In genomic region chr5:647727-648126, GRCh38 we compare ENCODE assay signal across 14 cellular contexts.
"Had no signal": no experiment of that assay in that cellular context is flagged by ENCODE, and none has a peak within 500 bp of the region (broad histone marks: within the 10 kb centered on the region; RNA-seq: fewer than 3 reads in every experiment).

No MANE protein-coding gene starts in this region.

- H3K4me2 ChIP-seq: hepatocyte had no signal

- H3K27ac Mint-ChIP-seq: memory B cell, mesothelial cell of epicardium, nephron had no signal

- H3K9me3 ChIP-seq: lower lobe of right lung had no signal

- H3K9ac ChIP-seq: parathyroid adenoma had no signal

- H3K9me3 Mint-ChIP-seq: memory B cell, mesothelial cell of epicardium, nephron had no signal

- H3K27me3 Mint-ChIP-seq: memory B cell had no signal

- H3K4me1 Mint-ChIP-seq: mesothelial cell of epicardium had no signal

- H3K27me3 ChIP-seq: hepatocyte had no signal

- H3K4me3 ChIP-seq: hepatocyte, lower lobe of right lung, skin epidermis had no signal

- H3K4me3 Mint-ChIP-seq: memory B cell, mesothelial cell of epicardium, nephron had no signal

- H2AFZ ChIP-seq: hepatocyte, parathyroid adenoma had no signal

- ATAC-seq: left lobe of liver, lower lobe of right lung had no signal

- H3K79me2 ChIP-seq: hepatocyte had no signal

- H3K27ac ChIP-seq: hepatocyte, lower lobe of right lung, parathyroid adenoma, skin epidermis had no signal

- DNase-seq: dermis blood vessel endothelial cell; foreskin melanocyte; kidney glomerular epithelial cell; lower lobe of right lung; stimulated activated CD4-positive, alpha-beta T cell treated with anti-CD3 and anti-CD28 coated beads, Interleukin-12 subunit alpha, Interleukin-12 subunit beta, amount 100 ng/mL, for 4 hours; stimulated activated naive CD4-positive, alpha-beta T cell treated with Interleukin-2 at 50 U/mL for 16 hours; trophoblast cell had no signal

- H3K4me1 ChIP-seq: lower lobe of right lung, parathyroid adenoma had no signal
